Comparison of ENCODE assay signal across 8 cellular contexts in the genomic region with DNA sequence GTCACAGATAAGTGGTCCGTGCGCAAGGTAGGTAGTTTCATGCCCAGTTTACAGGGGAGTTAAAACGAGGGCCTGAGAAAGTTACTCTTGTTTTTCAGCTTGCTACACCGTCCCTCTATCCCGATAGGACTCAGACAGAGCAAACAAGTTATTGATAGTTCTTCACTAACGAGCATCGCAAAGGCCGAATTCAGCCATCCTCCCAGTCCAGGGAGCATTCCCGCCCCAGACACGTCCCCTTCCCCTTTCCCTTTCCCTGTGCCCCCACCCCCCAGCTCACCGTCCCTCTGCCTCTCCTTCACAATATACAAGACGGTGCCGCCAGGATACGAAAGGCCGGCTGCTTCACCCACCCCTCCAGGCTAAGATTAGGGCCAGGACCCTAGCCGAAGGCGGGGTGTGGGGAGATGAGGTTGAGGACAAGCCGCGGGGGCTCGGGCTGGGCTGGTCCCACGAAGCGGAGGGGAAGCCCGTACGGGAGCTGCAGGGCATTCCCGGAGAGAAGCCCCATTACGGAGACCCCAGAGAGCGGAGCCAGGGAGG. TPM values are rescaled to one million over a fixed set of nuclear protein-coding genes. Genes with fewer than 3 reads are reported as not detected.
DNase-seq lines count a peak whose midpoint lies in the region; ATAC-seq and TF ChIP-seq lines count a peak whose summit lies in the region.

No MANE protein-coding gene starts in this region.

- no peaks in the 10 kb centered on the region for H3K27me3 ChIP-seq in heart left ventricle

- CTCF ChIA-PET in activated CD4-positive, alpha-beta memory T cell treated with anti-CD3 and anti-CD28 coated beads for 36 hours (lab: Charles Lee), result interaction anchor here (1.4 to 2.5 kb wide), 4 partner anchors 9 to 126 kb away, joined by 3 to 10 read pairs (median 6); partner anchors contain the start of gene CLTB

- peaks cover 22% of the 10 kb centered on the region for H3K4me1 Mint-ChIP-seq in CD14-positive monocyte
- peaks cover 37% of the 10 kb centered on the region for H3K4me1 Mint-ChIP-seq in activated CD4-positive, alpha-beta memory T cell treated with anti-CD3 and anti-CD28 coated beads for 36 hours (ENCODE audit: low read depth)

- peak; percentile 12 for ATAC-seq in HG02759 (IDR thresholded peaks at IDR 0.05; ENCODE audit: unreplicated experiment)
- peak in 3 of 4 donors; percentile 3 to 22 (median 7) for ATAC-seq in heart left ventricle

- H3K36me3 Mint-ChIP-seq in CD14-positive monocyte, result peaks cover 8 to 28% of the 10 kb centered on the region in 2 donors
- peaks cover 14% of the 10 kb centered on the region for H3K36me3 Mint-ChIP-seq in activated CD4-positive, alpha-beta memory T cell treated with anti-CD3 and anti-CD28 coated beads for 36 hours

- TF ChIP-seq POLR2A in heart left ventricle (IDR thresholded peaks at IDR 0.05), result no peak

- H3K27ac Mint-ChIP-seq in CD14-positive monocyte, result peak overlapping the region in 5 of 7 donors; percentile 82 to 94 (median 89)
- peak overlapping the region; percentile 90 for H3K27ac Mint-ChIP-seq in activated CD4-positive, alpha-beta memory T cell treated with anti-CD3 and anti-CD28 coated beads for 36 hours

- intact Hi-C loops in CD14-positive monocyte (cut with micrococcal nuclease) (loop anchor here in 1 of 2 donors (2.0 kb wide), 1 partner anchor 28 kb away; the partner anchor contains the start of genes HIGD2A and NOP16), heart left ventricle (cut with DNase I) (loop anchor here in 4 of 10 donors (1.0 to 10.0 kb wide), 7 partner anchors 28 to 284 kb away; partner anchors contain the start of genes CLTB (in 2 of the 4), FAF2 (in 1 of the 4), RNF44 (in 1 of the 4) and TSPAN17 (in 1 of the 4))
- intact Hi-C loops in activated CD4-positive, alpha-beta memory T cell treated with anti-CD3 and anti-CD28 coated beads for 36 hours (cut with micrococcal nuclease), result loop anchor here (1.0 to 5.0 kb wide), 2 partner anchors 27 to 176 kb away; partner anchors contain the start of genes HIGD2A, NOP16 and RNF44

- no peaks in the 10 kb centered on the region for H3K9me3 ChIP-seq in heart left ventricle

- H3K36me3 ChIP-seq in heart left ventricle, result peaks cover 0 to 35% (median 22%) of the 10 kb centered on the region in 9 donors

- TF ChIP-seq CTCF in CD14-positive monocyte (IDR thresholded peaks at IDR 0.05), result no peak
- TF ChIP-seq CTCF in heart left ventricle (IDR thresholded peaks at IDR 0.05), result no peak
- no peak for TF ChIP-seq CTCF in retinal pigment epithelial cell (conservative IDR thresholded peaks at IDR 0.05; ENCODE audit: low read depth, low read length)

- peaks cover 0 to 35% (median 19%) of the 10 kb centered on the region in 12 donors for H3K4me1 ChIP-seq in heart left ventricle

- H3K4me3 ChIP-seq in heart left ventricle (peak overlapping the region; percentile 57 to 100 (median 87)), retinal pigment epithelial cell (ENCODE audit: low read length) (peak overlapping the region; percentile 94)

- H3K27ac ChIP-seq in heart left ventricle, result peak overlapping the region; percentile 28 to 91 (median 85)

- DNase-seq in CD14-positive monocyte (ENCODE audit: low spot score) (no peak), heart left ventricle (peak in 2 of 5 donors; percentile 33 to 57), retinal pigment epithelial cell (ENCODE audit: low read depth) (no peak), inferior parietal cortex (ENCODE audit: extremely low spot score) (no peak), NCI-H2029 treated with DMSO at 0.1 percent for 48 hours (lab: John Stamatoyannopoulos, UW) (no peak)
- DNase-seq in activated CD4-positive, alpha-beta memory T cell treated with anti-CD3 and anti-CD28 coated beads for 36 hours, result peak; percentile 37
- DNase-seq in stimulated activated CD4-positive, alpha-beta T cell treated with anti-CD3 and anti-CD28 coated beads, Interleukin-4, amount 100 ng/mL, for 24 hours, result no peak

- peak overlapping the region; percentile 99 for H3K4me3 Mint-ChIP-seq in CD14-positive monocyte
- peak overlapping the region; percentile 99 for H3K4me3 Mint-ChIP-seq in activated CD4-positive, alpha-beta memory T cell treated with anti-CD3 and anti-CD28 coated beads for 36 hours

- H3K9me3 Mint-ChIP-seq in CD14-positive monocyte, result peaks cover 0 to 9% (median 0%) of the 10 kb centered on the region in 7 donors
- no peaks in the 10 kb centered on the region for H3K9me3 Mint-ChIP-seq in activated CD4-positive, alpha-beta memory T cell treated with anti-CD3 and anti-CD28 coated beads for 36 hours

- POLR2A ChIA-PET in activated CD4-positive, alpha-beta memory T cell treated with anti-CD3 and anti-CD28 coated beads for 36 hours (lab: Charles Lee), result interaction anchor here (0.7 to 1.1 kb wide), 3 partner anchors 9 to 55 kb away, joined by 3 to 5 read pairs (median 3); partner anchors contain the start of gene CLTB

- WGBS in heart left ventricle, 4 donors, result 2 to 3% (median 3%) methylated on average over 18 to 27 of the region's 27 CpGs

- H3K27me3 Mint-ChIP-seq in CD14-positive monocyte (ENCODE audit: low read depth in 3 of 3), result peaks cover 16 to 26% (median 21%) of the 10 kb centered on the region in 3 donors
- no peaks in the 10 kb centered on the region for H3K27me3 Mint-ChIP-seq in activated CD4-positive, alpha-beta memory T cell treated with anti-CD3 and anti-CD28 coated beads for 36 hours

RNA-seq across cellular contexts. Expression of gene KIAA1191, which starts 0.6 kb away (rescaled TPM):
- polyA plus RNA-seq in CD14-positive monocyte (10 to 100 TPM; 32.3 to 32.5 TPM), heart left ventricle (10 to 100 TPM; 42.8 to 61.8 TPM)
- total RNA-seq in activated CD4-positive, alpha-beta memory T cell treated with anti-CD3 and anti-CD28 coated beads for 36 hours, result 10 to 100 TPM; 35.3 to 40.3 TPM
- 100 to 1,000 TPM in 5 of 9 donors, 10 to 100 TPM in 4; 68.4 to 143 (median 104) TPM for total RNA-seq in heart left ventricle

RNA-seq across cellular contexts. Expression of gene ARL10, which starts 4.3 kb away (rescaled TPM):
- polyA plus RNA-seq in CD14-positive monocyte (under 1 TPM in 1 of 2 donors, not detected in 1; 0.04 TPM), heart left ventricle (1 to 10 TPM; 1.5 to 4.8 TPM)
- total RNA-seq in activated CD4-positive, alpha-beta memory T cell treated with anti-CD3 and anti-CD28 coated beads for 36 hours, result 10 to 100 TPM in 1 of 2 experiments, 1 to 10 TPM in 1; 9.3 to 12.2 TPM
- 1 to 10 TPM; 2.9 to 8.1 (median 5.4) TPM for total RNA-seq in heart left ventricle

RNA-seq across cellular contexts. Expression of gene NOP16, which starts 27.4 kb away (rescaled TPM):
- polyA plus RNA-seq in CD14-positive monocyte (10 to 100 TPM; 17.2 to 23.4 TPM), heart left ventricle (10 to 100 TPM; 33.4 to 83.4 TPM)
- 10 to 100 TPM; 52.5 to 57.6 TPM for total RNA-seq in activated CD4-positive, alpha-beta memory T cell treated with anti-CD3 and anti-CD28 coated beads for 36 hours
- total RNA-seq in heart left ventricle, result 10 to 100 TPM in 8 of 9 donors, 1 to 10 TPM in 1; 9.3 to 33.9 (median 15.8) TPM

RNA-seq across cellular contexts. Expression of gene HIGD2A, which starts 27.6 kb away (rescaled TPM):
- polyA plus RNA-seq in CD14-positive monocyte, result 100 to 1,000 TPM; 260 to 298 TPM
- total RNA-seq in activated CD4-positive, alpha-beta memory T cell treated with anti-CD3 and anti-CD28 coated beads for 36 hours, result 100 to 1,000 TPM; 112 to 119 TPM
- 100 to 1,000 TPM; 177 to 318 (median 218) TPM for total RNA-seq in heart left ventricle
- 100 to 1,000 TPM; 229 to 454 TPM for polyA plus RNA-seq in heart left ventricle

RNA-seq across cellular contexts. Expression of gene CLTB, which starts 55.4 kb away (rescaled TPM):
- polyA plus RNA-seq in CD14-positive monocyte (10 to 100 TPM; 75.2 to 87.6 TPM), heart left ventricle (100 to 1,000 TPM; 461 to 464 TPM)
- 10 to 100 TPM; 51.5 to 57.0 TPM for total RNA-seq in activated CD4-positive, alpha-beta memory T cell treated with anti-CD3 and anti-CD28 coated beads for 36 hours
- total RNA-seq in heart left ventricle, result 100 to 1,000 TPM; 185 to 401 (median 231) TPM
